Comparison of ENCODE assay signal across 25 cellular contexts in the genomic region with DNA sequence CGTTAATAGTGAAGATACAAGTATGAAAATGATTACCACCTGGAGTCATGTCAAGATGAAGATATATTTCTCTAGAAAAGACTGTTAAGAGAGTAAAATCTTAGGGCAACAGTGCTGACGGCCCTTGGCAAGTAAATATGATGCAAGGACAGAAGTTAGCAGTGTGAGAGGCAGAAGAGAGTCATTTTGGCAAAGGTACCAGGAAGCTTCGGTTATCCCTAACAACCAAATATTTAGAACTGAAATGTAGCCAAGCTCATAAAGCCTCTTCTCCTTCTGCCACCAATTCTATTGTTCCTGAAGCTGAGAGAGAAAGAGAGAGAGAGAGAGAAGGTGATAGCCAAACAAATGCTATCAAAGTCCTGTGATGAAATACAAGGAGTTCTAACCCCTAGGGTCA.
A peak's percentile ranks its signal among the peaks of the same experiment; 100 is the strongest.
DNase-seq lines count a peak whose midpoint lies in the region; ATAC-seq and TF ChIP-seq lines count a peak whose summit lies in the region.
"Had no signal": no experiment of that assay in that cellular context is flagged by ENCODE, and none has a peak within 500 bp of the region (broad histone marks: within the 10 kb centered on the region; RNA-seq: fewer than 3 reads in every experiment).

No MANE protein-coding gene starts in this region.

- H3K27ac ChIP-seq in 22Rv1: peak overlapping the region; percentile 45
- peak overlapping the region; percentile 39 for H3K27ac ChIP-seq in GM23248
- no peak overlapping the region for H3K27ac ChIP-seq in substantia nigra (ENCODE audit: low read depth, low read length, poor library complexity, severe bottlenecking)
- H3K27ac ChIP-seq: brain microvascular endothelial cell, epithelial cell of prostate had no signal

- H3K4me2 ChIP-seq in GM23248 (ENCODE audit: unreplicated experiment): peak overlapping the region; percentile 27

- peaks cover 3% of the 10 kb centered on the region for H3K9me3 Mint-ChIP-seq in activated T-helper 1 cell treated with anti-CD3 and anti-CD28 coated beads, Interleukin-12 subunit alpha, Interleukin-12 subunit beta, Interleukin-2, Interleukin-4 antibody, amounts not matched to agents 30 ng/mL and 10 ng/mL and 1 ng/mL, durations not matched to agents 14 hours and 24 hours and 36 hours
- peaks cover 0 to 1% of the 10 kb centered on the region in 2 donors for H3K9me3 Mint-ChIP-seq in stimulated activated naive B cell treated with anti-CD40 and anti-IgM and Interleukin-4, amounts not matched to agents 10 μg/mL and 1 μg/mL and 100 μg/mL, for 72 hours
- H3K9me3 Mint-ChIP-seq: CD8-positive, alpha-beta T cell; dendritic cell treated with granulocyte-macrophage colony-stimulating factor and Interleukin-4, amounts not matched to agents 40 ng/mL and 50 ng/mL, for 4 days; nephron had no signal

- H3K4me3 ChIP-seq in GM23248 (no peak overlapping the region), mucosa of descending colon (no peak overlapping the region)
- H3K4me3 ChIP-seq: lung had no signal

- H3F3A ChIP-seq in GM23248 (ENCODE audit: insufficient read depth): no peaks in the 10 kb centered on the region

- intact Hi-C loops in mucosa of descending colon (cut with DNase I, micrococcal nuclease): no loop called here
- intact Hi-C loops in activated T-helper 1 cell treated with anti-CD3 and anti-CD28 coated beads, Interleukin-12 subunit alpha, Interleukin-12 subunit beta, Interleukin-2, Interleukin-4 antibody, amounts not matched to agents 30 ng/mL and 10 ng/mL and 1 ng/mL, durations not matched to agents 14 hours and 24 hours and 36 hours (cut with micrococcal nuclease): no loop called here

- H3K9me3 ChIP-seq in GM23248 (ENCODE audit: low read depth) (no peaks in the 10 kb centered on the region), mucosa of descending colon (no peaks in the 10 kb centered on the region)

- ATAC-seq in mucosa of descending colon: peak; percentile 84
- no peak for ATAC-seq in stimulated activated naive B cell treated with anti-CD40 and anti-IgM and Interleukin-4, amounts not matched to agents 10 μg/mL and 1 μg/mL and 100 μg/mL, for 72 hours (replicated peaks)
- ATAC-seq: activated T-cell treated with anti-CD3 and anti-CD28 coated beads, Interleukin-2, amount 50 U/mL, for 4 hours; CD8-positive, alpha-beta T cell; stimulated activated effector memory CD8-positive, alpha-beta T cell treated with anti-CD3 and anti-CD28 coated beads, Interleukin-12 subunit alpha, Interleukin-12 subunit beta, amount 100 ng/mL, for 72 hours had no signal

- peak overlapping the region; percentile 58 for H2AFZ ChIP-seq in GM23248

- peaks cover 19% of the 10 kb centered on the region; the same call in 1 of the 2 replicates for H3K4me1 ChIP-seq in GM23248 (ENCODE audit: insufficient read depth)
- peaks cover 4% of the 10 kb centered on the region for H3K4me1 ChIP-seq in mucosa of descending colon (ENCODE audit: low read depth)

- no peaks in the 10 kb centered on the region for H3K27me3 ChIP-seq in GM23248 (replicated peaks; ENCODE audit: insufficient read depth)
- H3K27me3 ChIP-seq: brain microvascular endothelial cell had no signal

- peaks cover 10% of the 10 kb centered on the region for H3K4me1 Mint-ChIP-seq in activated T-helper 1 cell treated with anti-CD3 and anti-CD28 coated beads, Interleukin-12 subunit alpha, Interleukin-12 subunit beta, Interleukin-2, Interleukin-4 antibody, amounts not matched to agents 30 ng/mL and 10 ng/mL and 1 ng/mL, durations not matched to agents 14 hours and 24 hours and 36 hours (ENCODE audit: low read depth)
- peaks cover 2 to 10% of the 10 kb centered on the region in 2 donors for H3K4me1 Mint-ChIP-seq in stimulated activated naive B cell treated with anti-CD40 and anti-IgM and Interleukin-4, amounts not matched to agents 10 μg/mL and 1 μg/mL and 100 μg/mL, for 72 hours
- H3K4me1 Mint-ChIP-seq: immature natural killer cell; nephron; stimulated activated effector memory CD8-positive, alpha-beta T cell treated with anti-CD3 and anti-CD28 coated beads, Interleukin-12 subunit alpha, Interleukin-12 subunit beta, amount 100 ng/mL, for 72 hours had no signal

- H3K27ac Mint-ChIP-seq in activated T-helper 1 cell treated with anti-CD3 and anti-CD28 coated beads, Interleukin-12 subunit alpha, Interleukin-12 subunit beta, Interleukin-2, Interleukin-4 antibody, amounts not matched to agents 30 ng/mL and 10 ng/mL and 1 ng/mL, durations not matched to agents 14 hours and 24 hours and 36 hours: no peak overlapping the region
- H3K27ac Mint-ChIP-seq in stimulated activated naive B cell treated with anti-CD40 and anti-IgM and Interleukin-4, amounts not matched to agents 10 μg/mL and 1 μg/mL and 100 μg/mL, for 72 hours: no peak overlapping the region
- H3K27ac Mint-ChIP-seq: activated naive CD8-positive, alpha-beta T cell; CD8-positive, alpha-beta T cell; dendritic cell treated with granulocyte-macrophage colony-stimulating factor and Interleukin-4, amounts not matched to agents 40 ng/mL and 50 ng/mL, for 4 days; immature natural killer cell; nephron; progenitor cell of endocrine pancreas; stimulated activated effector memory CD8-positive, alpha-beta T cell treated with anti-CD3 and anti-CD28 coated beads, Interleukin-12 subunit alpha, Interleukin-12 subunit beta, amount 100 ng/mL, for 72 hours had no signal

- WGBS in GM23248 (ENCODE audit: low coverage in 1 of 2, low lambda C conversion rate in 2 of 2, missing lambda C conversion rate in 2 of 2), 2 experiments: 14 to 20% methylated on average over 3 of the region's 3 CpGs

- no peak overlapping the region for H3K4me3 Mint-ChIP-seq in activated T-helper 1 cell treated with anti-CD3 and anti-CD28 coated beads, Interleukin-12 subunit alpha, Interleukin-12 subunit beta, Interleukin-2, Interleukin-4 antibody, amounts not matched to agents 30 ng/mL and 10 ng/mL and 1 ng/mL, durations not matched to agents 14 hours and 24 hours and 36 hours
- H3K4me3 Mint-ChIP-seq in stimulated activated naive B cell treated with anti-CD40 and anti-IgM and Interleukin-4, amounts not matched to agents 10 μg/mL and 1 μg/mL and 100 μg/mL, for 72 hours: no peak overlapping the region
- H3K4me3 Mint-ChIP-seq: activated naive CD8-positive, alpha-beta T cell; activated T-cell treated with anti-CD3 and anti-CD28 coated beads, Interleukin-2, amount 50 U/mL, for 4 hours; CD8-positive, alpha-beta T cell; dendritic cell treated with granulocyte-macrophage colony-stimulating factor and Interleukin-4, amounts not matched to agents 40 ng/mL and 50 ng/mL, for 4 days; immature natural killer cell; nephron; stimulated activated effector memory CD8-positive, alpha-beta T cell treated with anti-CD3 and anti-CD28 coated beads, Interleukin-12 subunit alpha, Interleukin-12 subunit beta, amount 100 ng/mL, for 72 hours had no signal

- in situ Hi-C loops in GM23248 (cut with MboI): no loop called here

- H3K36me3 ChIP-seq in GM23248 (ENCODE audit: low read depth): no peaks in the 10 kb centered on the region
- H3K36me3 ChIP-seq in mucosa of descending colon (ENCODE audit: low read depth): no peaks in the 10 kb centered on the region
- H3K36me3 ChIP-seq: brain microvascular endothelial cell had no signal

- no peaks in the 10 kb centered on the region for H3K79me2 ChIP-seq in GM23248 (ENCODE audit: insufficient read depth)

- H3K9ac ChIP-seq in GM23248: peak overlapping the region; percentile 12; the same call in 1 of the 2 replicates

- no peaks in the 10 kb centered on the region for H3K27me3 Mint-ChIP-seq in activated T-helper 1 cell treated with anti-CD3 and anti-CD28 coated beads, Interleukin-12 subunit alpha, Interleukin-12 subunit beta, Interleukin-2, Interleukin-4 antibody, amounts not matched to agents 30 ng/mL and 10 ng/mL and 1 ng/mL, durations not matched to agents 14 hours and 24 hours and 36 hours (ENCODE audit: insufficient read depth)
- no peaks in the 10 kb centered on the region for H3K27me3 Mint-ChIP-seq in stimulated activated naive B cell treated with anti-CD40 and anti-IgM and Interleukin-4, amounts not matched to agents 10 μg/mL and 1 μg/mL and 100 μg/mL, for 72 hours
- H3K27me3 Mint-ChIP-seq: activated naive CD8-positive, alpha-beta T cell; progenitor cell of endocrine pancreas had no signal

- no peaks in the 10 kb centered on the region for H3K9me2 ChIP-seq in GM23248 (ENCODE audit: insufficient read depth)

- no peaks in the 10 kb centered on the region for H4K20me1 ChIP-seq in GM23248 (ENCODE audit: insufficient read depth)

- no peaks in the 10 kb centered on the region for H3K36me3 Mint-ChIP-seq in activated T-helper 1 cell treated with anti-CD3 and anti-CD28 coated beads, Interleukin-12 subunit alpha, Interleukin-12 subunit beta, Interleukin-2, Interleukin-4 antibody, amounts not matched to agents 30 ng/mL and 10 ng/mL and 1 ng/mL, durations not matched to agents 14 hours and 24 hours and 36 hours (ENCODE audit: low read depth)
- no peaks in the 10 kb centered on the region for H3K36me3 Mint-ChIP-seq in stimulated activated naive B cell treated with anti-CD40 and anti-IgM and Interleukin-4, amounts not matched to agents 10 μg/mL and 1 μg/mL and 100 μg/mL, for 72 hours
- H3K36me3 Mint-ChIP-seq: activated naive CD8-positive, alpha-beta T cell; CD8-positive, alpha-beta T cell; immature natural killer cell; stimulated activated effector memory CD8-positive, alpha-beta T cell treated with anti-CD3 and anti-CD28 coated beads, Interleukin-12 subunit alpha, Interleukin-12 subunit beta, amount 100 ng/mL, for 72 hours had no signal

- TF ChIP-seq CTCF in 22Rv1 (IDR thresholded peaks at IDR 0.05) (no peak), mucosa of descending colon (IDR thresholded peaks at IDR 0.05) (no peak)

- DNase-seq in GM23248 (peak; percentile 76), RPMI7951 (ENCODE audit: low read depth) (peak; percentile 26), mucosa of descending colon (no peak), activated T-cell treated with anti-CD3 and anti-CD28 coated beads for 4 hours (no peak), substantia nigra (lab: John Stamatoyannopoulos, UW) (no peak)
- DNase-seq in activated T-helper 1 cell treated with anti-CD3 and anti-CD28 coated beads, Interleukin-12 subunit alpha, Interleukin-12 subunit beta, Interleukin-2, Interleukin-4 antibody, amounts not matched to agents 30 ng/mL and 10 ng/mL and 1 ng/mL, durations not matched to agents 14 hours and 24 hours and 36 hours (ENCODE audit: low spot score): no peak
- DNase-seq in stimulated activated naive B cell treated with anti-CD40 and anti-IgM and Interleukin-4, amounts not matched to agents 10 μg/mL and 1 μg/mL and 100 μg/mL, for 72 hours: no peak
- DNase-seq: ACHN; activated CD4-positive, alpha-beta T cell treated with anti-CD3 and anti-CD28 coated beads, Interleukin-2, amount 50 U/mL, for 4 hours; activated T-cell treated with anti-CD3 and anti-CD28 coated beads, Interleukin-2, amount 50 U/mL, for 4 hours; brain microvascular endothelial cell; CD8-positive, alpha-beta T cell; EL; immature natural killer cell; NCI-H1105; stimulated activated CD4-positive, alpha-beta T cell treated with anti-CD3 and anti-CD28 coated beads, Interleukin-12 subunit alpha, Interleukin-12 subunit beta, amount 100 ng/mL, for 4 hours; trophoblast cell had no signal

Comparison
In these comparisons a context has a peak if more than half of its experiments do, and no peak if none do; other contexts are left out.
1. DNase-seq: peak in GM23248 (single experiment) and RPMI7951 (single experiment); none in mucosa of descending colon (0 of 3), activated T-helper 1 cell treated with anti-CD3 and anti-CD28 coated beads, Interleukin-12 subunit alpha, Interleukin-12 subunit beta, Interleukin-2, Interleukin-4 antibody, amounts not matched to agents 30 ng/mL and 10 ng/mL and 1 ng/mL, durations not matched to agents 14 hours and 24 hours and 36 hours (single experiment), stimulated activated naive B cell treated with anti-CD40 and anti-IgM and Interleukin-4, amounts not matched to agents 10 μg/mL and 1 μg/mL and 100 μg/mL, for 72 hours (single experiment), activated T-cell treated with anti-CD3 and anti-CD28 coated beads for 4 hours (single experiment) and substantia nigra (0 of 49).